10 cellular contexts compared by ENCODE assay signal in the genomic region with DNA sequence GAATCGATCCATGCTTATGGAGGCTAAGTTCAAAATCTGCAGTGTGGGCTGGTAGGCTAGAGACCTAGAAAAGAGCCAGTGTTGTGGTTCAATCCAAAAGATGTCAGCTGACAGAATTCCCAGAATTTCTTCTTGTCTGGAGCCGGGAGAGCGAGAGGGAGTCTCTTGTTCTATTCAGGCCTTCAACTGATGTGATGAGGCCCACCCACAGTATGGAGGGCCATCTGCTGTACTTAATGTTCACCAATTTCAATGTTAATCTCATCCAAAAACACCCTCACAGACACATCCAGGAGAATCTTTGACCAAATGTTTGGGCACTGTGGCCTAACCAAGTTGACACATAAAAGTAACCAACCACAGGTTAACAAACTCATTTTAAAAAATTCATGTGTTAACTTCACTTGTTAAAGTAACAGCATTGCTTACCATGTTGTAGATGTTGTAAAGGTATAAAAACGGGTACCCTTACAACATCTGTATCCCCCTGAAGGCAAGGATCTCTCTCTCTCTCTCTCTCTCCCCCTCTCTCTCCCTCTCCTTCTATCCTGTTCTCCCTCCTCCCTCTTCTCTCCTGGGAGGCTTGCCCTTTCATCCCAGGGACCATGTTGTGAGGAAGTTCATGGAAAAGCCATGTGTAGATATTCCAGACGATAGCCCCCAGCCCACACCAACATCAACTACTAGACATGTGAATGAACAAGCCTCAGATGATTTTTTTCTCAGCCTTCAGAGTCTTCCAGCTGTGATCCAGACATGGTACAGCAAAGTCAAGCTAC.
DNase-seq lines count a peak whose midpoint lies in the region; ATAC-seq and TF ChIP-seq lines count a peak whose summit lies in the region.
"Had no signal": no experiment of that assay in that cellular context is flagged by ENCODE, and none has a peak within 500 bp of the region (broad histone marks: within the 10 kb centered on the region; RNA-seq: fewer than 3 reads in every experiment).

No MANE protein-coding gene starts in this region.

- no peaks in the 10 kb centered on the region for H3K9me2 ChIP-seq in Loucy (replicated peaks; ENCODE audit: low read depth, low read length)

- H3K36me3 ChIP-seq in BLaER1: no peaks in the 10 kb centered on the region
- H3K36me3 ChIP-seq in Loucy (ENCODE audit: insufficient read depth, low read length): no peaks in the 10 kb centered on the region
- H3K36me3 ChIP-seq in colonic mucosa: no peaks in the 10 kb centered on the region
- no peaks in the 10 kb centered on the region for H3K36me3 ChIP-seq in ovary

- H4K20me1 ChIP-seq in BLaER1: no peaks in the 10 kb centered on the region
- no peaks in the 10 kb centered on the region for H4K20me1 ChIP-seq in Loucy (ENCODE audit: insufficient read depth, low read length, poor library complexity, severe bottlenecking)

- H3K4me1 ChIP-seq in BLaER1 (peaks cover 66% of the 10 kb centered on the region), Loucy (ENCODE audit: insufficient read depth, low read length, poor library complexity, severe bottlenecking) (peaks cover 35% of the 10 kb centered on the region), colonic mucosa (peaks cover 10% of the 10 kb centered on the region), ovary (ENCODE audit: insufficient read depth) (peaks cover 16% of the 10 kb centered on the region)

- H3K9ac ChIP-seq in BLaER1 (0 out of 2 replicates have a peak overlapping the region, but pooled peaks have one; percentile 78), Loucy (ENCODE audit: low read depth, low read length, poor library complexity, severe bottlenecking) (peak overlapping the region; percentile 86), colonic mucosa (ENCODE audit: low read depth in 2 of 2, low read length in 2 of 2) (peak overlapping the region in 1 of 2 donors; percentile 20)

- DNase-seq in colonic mucosa (no peak), ovary (no peak), NCI-H446 (lab: John Stamatoyannopoulos, UW) (no peak), SW 1271 (lab: John Stamatoyannopoulos, UW) (no peak), HT-29 (ENCODE audit: low spot score) (no peak)
- DNase-seq: SIG-M5 had no signal

- H3K4me3 ChIP-seq in BLaER1 (no peak overlapping the region; the same call in 1 of the 2 replicates), Loucy (ENCODE audit: low read length, poor library complexity, severe bottlenecking) (no peak overlapping the region), colonic mucosa (no peak overlapping the region), ovary (no peak overlapping the region)

- H2AFZ ChIP-seq in Loucy (ENCODE audit: low read length): no peak overlapping the region

- no peak for ATAC-seq in HG02981 (IDR thresholded peaks at IDR 0.05; ENCODE audit: unreplicated experiment)
- ATAC-seq: left lobe of liver had no signal

- no peak for TF ChIP-seq POLR2A in ovary (IDR thresholded peaks at IDR 0.05)

- H3K27ac ChIP-seq in BLaER1: peak overlapping the region; percentile 91
- peak overlapping the region; percentile 93 for H3K27ac ChIP-seq in colonic mucosa
- H3K27ac ChIP-seq in ovary: peak overlapping the region; percentile 58 to 86

- peak overlapping the region; percentile 94 for H3K4me2 ChIP-seq in BLaER1
- H3K4me2 ChIP-seq in Loucy (ENCODE audit: low read depth, low read length, poor library complexity, severe bottlenecking): peak overlapping the region; percentile 94

- TF ChIP-seq CTCF in Loucy (conservative IDR thresholded peaks at IDR 0.05; ENCODE audit: low read length) (no peak), colonic mucosa (IDR thresholded peaks at IDR 0.05) (no peak), ovary (IDR thresholded peaks at IDR 0.05) (no peak)

- intact Hi-C loops in colonic mucosa (cut with DNase I) (loop anchor here (5.0 kb wide), 1 partner anchor 44 kb away; no protein-coding TSS in a partner anchor), ovary (cut with DNase I) (loop anchor here in 2 of 4 donors (5.0 kb wide), 2 partner anchors 44 to 74 kb away; no protein-coding TSS in a partner anchor)

- H3F3A ChIP-seq in Loucy (ENCODE audit: low read depth): peaks cover 13% of the 10 kb centered on the region; the same call in 1 of the 2 replicates

- H3K9me3 ChIP-seq in BLaER1: no peaks in the 10 kb centered on the region
- no peaks in the 10 kb centered on the region for H3K9me3 ChIP-seq in Loucy (ENCODE audit: insufficient read depth, low read depth, low read length)
- H3K9me3 ChIP-seq in colonic mucosa: no peaks in the 10 kb centered on the region
- no peaks in the 10 kb centered on the region for H3K9me3 ChIP-seq in ovary

- TF ChIP-seq EP300 in ovary (IDR thresholded peaks at IDR 0.05): no peak

- WGBS in ovary, 3 donors: 60 to 67% (median 60%) methylated on average over 5 of the region's 5 CpGs

- no peaks in the 10 kb centered on the region for H3K79me2 ChIP-seq in Loucy (ENCODE audit: insufficient read depth, low read length)

- no peaks in the 10 kb centered on the region for H3K27me3 ChIP-seq in BLaER1
- H3K27me3 ChIP-seq in Loucy (ENCODE audit: insufficient read depth, low read length, poor library complexity, severe bottlenecking): no peaks in the 10 kb centered on the region
- no peaks in the 10 kb centered on the region for H3K27me3 ChIP-seq in colonic mucosa
- no peaks in the 10 kb centered on the region for H3K27me3 ChIP-seq in ovary
